1 cellular context compared by ENCODE assay signal in the genomic region with DNA sequence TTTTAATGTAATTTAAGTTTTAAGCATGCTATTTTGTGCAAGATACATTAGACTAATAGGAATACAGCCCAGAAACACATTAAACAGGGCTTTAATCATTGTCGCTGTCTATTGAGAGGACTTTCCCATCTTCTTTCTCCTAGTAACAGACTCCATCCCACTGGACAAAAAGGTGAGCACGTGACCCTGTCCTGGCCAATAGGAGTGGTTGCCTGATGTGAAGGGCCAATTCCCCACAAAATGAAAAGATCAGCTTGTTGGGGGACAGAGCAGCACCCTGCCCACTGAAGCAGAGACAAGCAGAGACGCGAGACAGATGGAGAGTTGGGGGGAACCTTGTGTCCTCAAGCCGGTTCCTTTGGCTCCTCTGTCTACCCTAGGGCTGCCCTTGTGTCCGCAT.
TF ChIP-seq lines count a peak whose summit lies in the region.

No MANE protein-coding gene starts in this region.

TF ChIP-seq in K562, 482 proteins besides CTCF, POLR2A, EP300 and RAD21 (continued from another document):
- TF ChIP-seq, protein P1, sequence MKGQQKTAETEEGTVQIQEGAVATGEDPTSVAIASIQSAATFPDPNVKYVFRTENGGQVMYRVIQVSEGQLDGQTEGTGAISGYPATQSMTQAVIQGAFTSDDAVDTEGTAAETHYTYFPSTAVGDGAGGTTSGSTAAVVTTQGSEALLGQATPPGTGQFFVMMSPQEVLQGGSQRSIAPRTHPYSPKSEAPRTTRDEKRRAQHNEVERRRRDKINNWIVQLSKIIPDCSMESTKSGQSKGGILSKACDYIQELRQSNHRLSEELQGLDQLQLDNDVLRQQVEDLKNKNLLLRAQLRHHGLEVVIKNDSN (CRISPR knock-in tag; IDR thresholded peaks at IDR 0.05) = peak; percentile 86
- TF ChIP-seq RBM15 (IDR thresholded peaks at IDR 0.05; ENCODE audit: insufficient read depth, low read length) (no peak), CCAR2 (IDR thresholded peaks at IDR 0.05; ENCODE audit: low read depth, low read length) (no peak), NFYB (IDR thresholded peaks at IDR 0.05; ENCODE audit: extremely low read depth, insufficient read length) (peak; percentile 57), SREBF2 (CRISPR knock-in tag; IDR thresholded peaks at IDR 0.05) (no peak)
- TF ChIP-seq, protein P2, sequence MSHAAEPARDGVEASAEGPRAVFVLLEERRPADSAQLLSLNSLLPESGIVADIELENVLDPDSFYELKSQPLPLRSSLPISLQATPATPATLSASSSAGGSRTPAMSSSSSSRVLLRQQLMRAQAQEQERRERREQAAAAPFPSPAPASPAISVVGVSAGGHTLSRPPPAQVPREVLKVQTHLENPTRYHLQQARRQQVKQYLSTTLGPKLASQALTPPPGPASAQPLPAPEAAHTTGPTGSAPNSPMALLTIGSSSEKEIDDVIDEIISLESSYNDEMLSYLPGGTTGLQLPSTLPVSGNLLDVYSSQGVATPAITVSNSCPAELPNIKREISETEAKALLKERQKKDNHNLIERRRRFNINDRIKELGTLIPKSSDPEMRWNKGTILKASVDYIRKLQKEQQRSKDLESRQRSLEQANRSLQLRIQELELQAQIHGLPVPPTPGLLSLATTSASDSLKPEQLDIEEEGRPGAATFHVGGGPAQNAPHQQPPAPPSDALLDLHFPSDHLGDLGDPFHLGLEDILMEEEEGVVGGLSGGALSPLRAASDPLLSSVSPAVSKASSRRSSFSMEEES (CRISPR knock-in tag; IDR thresholded peaks at IDR 0.05) = peak; percentile 66
